Comparison of ENCODE assay signal across 3 cellular contexts in the genomic region with DNA sequence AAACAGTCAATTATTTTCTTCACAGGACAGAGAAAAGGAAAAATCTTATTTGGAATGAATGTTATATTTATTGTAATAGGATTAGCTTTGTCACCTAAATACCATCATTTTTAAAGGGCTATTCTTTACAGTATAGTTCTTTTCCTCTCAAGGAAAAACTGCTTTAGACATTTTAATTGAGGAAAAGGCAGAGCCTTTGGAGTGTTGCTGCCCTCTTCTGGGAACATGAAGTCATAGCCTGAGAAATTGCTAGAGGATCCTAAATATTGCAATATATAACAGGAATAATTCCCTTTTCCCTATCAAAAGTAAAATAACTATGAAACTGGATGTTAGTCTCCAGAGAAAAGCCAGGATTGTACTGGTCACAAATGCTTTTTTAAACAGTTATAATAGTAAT. TPM values are rescaled to one million over a fixed set of nuclear protein-coding genes. Genes with fewer than 3 reads are reported as not detected.
"Had no signal": no experiment of that assay in that cellular context is flagged by ENCODE, and none has a peak within 500 bp of the region (broad histone marks: within the 10 kb centered on the region; RNA-seq: fewer than 3 reads in every experiment).

No MANE protein-coding gene starts in this region.

RNA-seq across cellular contexts. Expression of gene NUDT4B, which starts 12.8 kb away (rescaled TPM):
- total RNA-seq: activated CD8-positive, alpha-beta T cell treated with anti-CD3 and anti-CD28 coated beads for 36 hours; naive thymus-derived CD8-positive, alpha-beta T cell had no signal
- polyA plus RNA-seq: cardiac muscle cell had no signal
